ENCODE assay signal across 7 cellular contexts in genomic region chr1:10793129-10793651, GRCh38. TPM values are rescaled to one million over a fixed set of nuclear protein-coding genes. Genes with fewer than 3 reads are reported as not detected.
DNase-seq lines count a peak whose midpoint lies in the region; ATAC-seq and TF ChIP-seq lines count a peak whose summit lies in the region.

No MANE protein-coding gene starts in this region.

- H3K27me3 Mint-ChIP-seq in endothelial cell (ENCODE audit: unreplicated experiment): peaks cover 6% of the 10 kb centered on the region

- DNase-seq in G401 (ENCODE audit: low spot score): peak; percentile 6
- peak; percentile 94 for DNase-seq in NCI-H510A treated with DMSO at 0.1 percent for 48 hours (lab: John Stamatoyannopoulos, UW)
- no peak for DNase-seq in endothelial cell (ENCODE audit: low spot score)
- DNase-seq in psoas muscle: no peak
- DNase-seq in inferior parietal cortex (ENCODE audit: extremely low spot score): no peak
- no peak for DNase-seq in NCI-H1694 treated with DMSO at 0.1 percent for 48 hours (lab: John Stamatoyannopoulos, UW)

- no peaks in the 10 kb centered on the region for H3K9me3 Mint-ChIP-seq in endothelial cell (ENCODE audit: unreplicated experiment)

- H3K4me1 ChIP-seq in psoas muscle: peaks cover 25% of the 10 kb centered on the region

- H3K27me3 ChIP-seq in psoas muscle (ENCODE audit: insufficient read depth in 3 of 3, low read length in 2 of 3): no peaks in the 10 kb centered on the region

- peaks cover 15% of the 10 kb centered on the region for H3K4me1 Mint-ChIP-seq in endothelial cell (ENCODE audit: unreplicated experiment)

- peak overlapping the region; percentile 80 for H3K4me3 ChIP-seq in psoas muscle

- peak overlapping the region; percentile 72 for H3K4me3 Mint-ChIP-seq in endothelial cell (ENCODE audit: unreplicated experiment)

- TF ChIP-seq CTCF in endothelial cell (IDR thresholded peaks at IDR 0.05; ENCODE audit: unreplicated experiment): no peak
- no peak for TF ChIP-seq CTCF in psoas muscle (IDR thresholded peaks at IDR 0.05)

- no peaks in the 10 kb centered on the region for H3K9me3 ChIP-seq in psoas muscle

- intact Hi-C loops in psoas muscle (cut with DNase I): loop anchor here in 1 of 2 donors (5.0 kb wide), 1 partner anchor 281 kb away; no protein-coding TSS in a partner anchor

- H3K36me3 ChIP-seq in psoas muscle (ENCODE audit: insufficient read depth in 1 of 2, low read depth in 1 of 2): no peaks in the 10 kb centered on the region

- in situ Hi-C loops in G401 (cut with HindIII; ENCODE audit: low sequenced_read_pairs): no loop called here

- no peak overlapping the region for H3K27ac Mint-ChIP-seq in endothelial cell (ENCODE audit: unreplicated experiment)

- peaks cover 6% of the 10 kb centered on the region for H3K36me3 Mint-ChIP-seq in endothelial cell (ENCODE audit: low read depth, unreplicated experiment)

- H3K27ac ChIP-seq in psoas muscle: peak overlapping the region; percentile 99

- no peak for ATAC-seq in psoas muscle
- ATAC-seq in GM19397 (IDR thresholded peaks at IDR 0.05; ENCODE audit: unreplicated experiment): no peak

- WGBS in psoas muscle, 3 donors: 2 to 9% (median 3%) methylated on average over 9 of the region's 9 CpGs

RNA-seq across cellular contexts. Expression of gene CASZ1, which starts 3.3 kb away (rescaled TPM):
- total RNA-seq in G401 (2014; rRNA removed; shearing (Covaris generic)): 2.2 and 7.4 TPM in 2 replicates
- total RNA-seq in endothelial cell (ENCODE audit: unreplicated experiment): 6.3 TPM
- 10 to 100 TPM; 53.1 to 83.3 (median 60.8) TPM for total RNA-seq in psoas muscle
- 10 to 100 TPM in 2 of 3 donors, 1 to 10 TPM in 1; 2.6 to 23.7 (median 11.0) TPM for polyA plus RNA-seq in psoas muscle

Comparison
In these comparisons a context has a peak if more than half of its experiments do, and no peak if none do; other contexts are left out.
1. DNase-seq: peak in G401 (single experiment) and NCI-H510A treated with DMSO at 0.1 percent for 48 hours (single experiment); none in endothelial cell (single experiment), psoas muscle (0 of 2), inferior parietal cortex (single experiment) and NCI-H1694 treated with DMSO at 0.1 percent for 48 hours (single experiment).